8 cellular contexts compared by ENCODE assay signal in the genomic region with DNA sequence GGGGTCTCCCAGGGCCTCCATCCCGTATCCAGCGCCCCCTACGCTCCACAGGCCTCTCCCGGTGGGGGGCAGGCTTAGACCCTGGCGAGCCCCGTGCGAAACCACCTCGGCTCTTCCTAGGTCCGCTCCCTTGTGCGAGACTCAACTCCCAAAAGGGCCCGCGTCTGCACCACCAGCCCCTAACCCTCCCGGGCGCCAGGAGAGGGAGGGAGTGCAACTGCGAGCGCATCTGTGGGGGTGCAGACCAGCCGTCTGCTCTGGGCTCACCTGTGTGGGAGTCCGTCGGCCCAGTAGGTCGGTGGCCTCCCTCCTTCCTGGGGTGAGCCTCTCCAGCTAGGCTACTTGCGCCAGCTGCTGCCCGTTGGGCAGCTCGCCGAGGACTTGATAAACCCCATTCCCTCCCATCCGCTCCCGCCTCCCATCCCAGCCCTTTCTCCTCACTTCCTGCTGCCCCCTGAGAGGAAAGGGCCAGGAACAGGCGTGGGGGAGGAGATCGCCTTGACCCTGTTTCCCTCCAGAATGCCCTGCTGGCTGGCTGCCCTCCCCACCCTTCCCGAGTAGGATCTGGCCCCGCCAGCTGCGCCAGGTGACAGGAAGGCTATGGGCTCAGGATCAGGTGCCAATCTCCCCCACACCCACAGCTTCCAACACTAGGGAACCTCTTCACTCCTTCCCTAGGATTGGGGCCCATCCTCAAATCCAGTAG. TPM values are rescaled to one million over a fixed set of nuclear protein-coding genes. Genes with fewer than 3 reads are reported as not detected.
DNase-seq lines count a peak whose midpoint lies in the region; ATAC-seq and TF ChIP-seq lines count a peak whose summit lies in the region.

A gene with protein sequence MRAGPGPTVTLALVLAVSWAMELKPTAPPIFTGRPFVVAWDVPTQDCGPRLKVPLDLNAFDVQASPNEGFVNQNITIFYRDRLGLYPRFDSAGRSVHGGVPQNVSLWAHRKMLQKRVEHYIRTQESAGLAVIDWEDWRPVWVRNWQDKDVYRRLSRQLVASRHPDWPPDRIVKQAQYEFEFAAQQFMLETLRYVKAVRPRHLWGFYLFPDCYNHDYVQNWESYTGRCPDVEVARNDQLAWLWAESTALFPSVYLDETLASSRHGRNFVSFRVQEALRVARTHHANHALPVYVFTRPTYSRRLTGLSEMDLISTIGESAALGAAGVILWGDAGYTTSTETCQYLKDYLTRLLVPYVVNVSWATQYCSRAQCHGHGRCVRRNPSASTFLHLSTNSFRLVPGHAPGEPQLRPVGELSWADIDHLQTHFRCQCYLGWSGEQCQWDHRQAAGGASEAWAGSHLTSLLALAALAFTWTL (minus strand): TSS at position 360 of the 706 bp plus-strand sequence. CDS start 2,256 bp downstream, outside the sequence.

- peaks cover 10% of the 10 kb centered on the region for H3K36me3 ChIP-seq in CD4-positive, alpha-beta memory T cell (ENCODE audit: insufficient read depth, low read length)
- H3K36me3 ChIP-seq in lung (ENCODE audit: control insufficient read depth in 2 of 2, insufficient read depth in 2 of 2, low read length in 2 of 2) (peaks cover 0 to 29% of the 10 kb centered on the region in 2 donors), tibial nerve (peaks cover 0 to 43% (median 0%) of the 10 kb centered on the region in 3 donors)

- WGBS in lung, 2 donors: 34 to 50% methylated on average over 27 to 31 of the region's 31 CpGs
- 18 to 40% methylated on average over 15 to 28 of the region's 31 CpGs for WGBS in tibial nerve, 2 donors

- POLR2A ChIA-PET in CD4-positive, alpha-beta memory T cell (lab: Charles Lee; ENCODE audit: partially characterized antibody): interaction anchor here (1.0 to 14.4 kb wide), 6 partner anchors 8 to 37 kb away, joined by 4 to 144 read pairs (median 8); a partner anchor contains a TSS

- peak within 1 kb of the TSS; percentile 23 to 87 for H3K4me3 ChIP-seq in CD4-positive, alpha-beta memory T cell (ENCODE audit: low read length in 2 of 2)
- H3K4me3 ChIP-seq in choroid plexus epithelial cell (ENCODE audit: low read depth, low read length): peak within 1 kb of the TSS; percentile 76
- H3K4me3 ChIP-seq in lung: peak within 1 kb of the TSS; percentile 89
- peak within 1 kb of the TSS; percentile 63 to 79 (median 66) for H3K4me3 ChIP-seq in tibial nerve

- CTCF ChIA-PET in CD4-positive, alpha-beta memory T cell (lab: Charles Lee; ENCODE audit: partially characterized antibody): interaction anchor here (0.5 to 5.6 kb wide), 8 partner anchors 11 to 220 kb away, joined by 3 to 37 read pairs (median 10); a partner anchor contains a TSS

- H3K27ac ChIP-seq in CD4-positive, alpha-beta memory T cell (ENCODE audit: low read depth, low read length): peak within 1 kb of the TSS; percentile 73
- peak within 1 kb of the TSS; percentile 89 to 94 for H3K27ac ChIP-seq in lung (ENCODE audit: low read depth in 1 of 2, low read length in 1 of 2)
- H3K27ac ChIP-seq in tibial nerve: peak within 1 kb of the TSS; percentile 72 to 99 (median 92)

- no peaks in the 10 kb centered on the region for H3K9me3 ChIP-seq in CD4-positive, alpha-beta memory T cell (ENCODE audit: control insufficient read depth in 1 of 2, low read length in 2 of 2)
- H3K9me3 ChIP-seq in lung (ENCODE audit: control insufficient read depth in 2 of 2, insufficient read depth in 1 of 2, low read length in 1 of 2) (no peaks in the 10 kb centered on the region), tibial nerve (no peaks in the 10 kb centered on the region)

- H3K4me1 Mint-ChIP-seq in CD4-positive, alpha-beta memory T cell: peaks cover 15 to 57% (median 35%) of the 10 kb centered on the region in 4 donors

- intact Hi-C loops in CD4-positive, alpha-beta memory T cell (cut with micrococcal nuclease): no loop called here

- no peak for ATAC-seq in lung (ENCODE audit: insufficient read depth, low FRiP score)
- no peak for ATAC-seq in HG03378 (IDR thresholded peaks at IDR 0.05; ENCODE audit: unreplicated experiment)

- peak; percentile 22 to 68 for TF ChIP-seq EP300 in tibial nerve (IDR thresholded peaks at IDR 0.05)

- DNase-seq in CD4-positive, alpha-beta memory T cell: peak in 1 of 5 donors; percentile 37
- DNase-seq in NCI-H1105 treated with DMSO at 0.1 percent for 48 hours (lab: John Stamatoyannopoulos, UW): peak; percentile 47
- DNase-seq in choroid plexus epithelial cell (ENCODE audit: low read depth): no peak
- no peak for DNase-seq in lung (ENCODE audit: low spot score)
- no peak for DNase-seq in tibial nerve (ENCODE audit: low spot score in 2 of 2)
- no peak for DNase-seq in dedifferentiated amniotic fluid mesenchymal stem cell (ENCODE audit: extremely low spot score)
- DNase-seq in stimulated activated naive CD4-positive, alpha-beta T cell treated with Interleukin-2 at 50 U/mL for 16 hours (lab: John Stamatoyannopoulos, UW): no peak

- no peak for TF ChIP-seq CTCF in choroid plexus epithelial cell (conservative IDR thresholded peaks at IDR 0.05; ENCODE audit: low read depth, low read length)
- TF ChIP-seq CTCF in lung (IDR thresholded peaks at IDR 0.05; ENCODE audit: control extremely low read depth, extremely low read depth): no peak
- no peak for TF ChIP-seq CTCF in tibial nerve (IDR thresholded peaks at IDR 0.05)

- H3K27me3 ChIP-seq in CD4-positive, alpha-beta memory T cell (ENCODE audit: insufficient read depth, low read length): no peaks in the 10 kb centered on the region
- no peaks in the 10 kb centered on the region for H3K27me3 ChIP-seq in lung (ENCODE audit: control insufficient read depth, insufficient read depth)
- H3K27me3 ChIP-seq in tibial nerve: no peaks in the 10 kb centered on the region

- peak within 1 kb of the TSS; percentile 80 to 90 (median 86) for H3K4me3 Mint-ChIP-seq in CD4-positive, alpha-beta memory T cell

- peaks cover 0 to 15% of the 10 kb centered on the region in 2 donors for H3K36me3 Mint-ChIP-seq in CD4-positive, alpha-beta memory T cell

- no peaks in the 10 kb centered on the region for H3K9me3 Mint-ChIP-seq in CD4-positive, alpha-beta memory T cell

- no peaks in the 10 kb centered on the region for H3K27me3 Mint-ChIP-seq in CD4-positive, alpha-beta memory T cell

- TF ChIP-seq POLR2A in tibial nerve (IDR thresholded peaks at IDR 0.05): no peak

- peaks cover 37% of the 10 kb centered on the region for H3K4me1 ChIP-seq in CD4-positive, alpha-beta memory T cell (ENCODE audit: insufficient read depth, low read length)
- H3K4me1 ChIP-seq in lung (ENCODE audit: control insufficient read depth in 2 of 2, insufficient read depth in 2 of 2, low read length in 2 of 2): peaks cover 3 to 41% of the 10 kb centered on the region in 2 donors
- peaks cover 0 to 90% (median 53%) of the 10 kb centered on the region in 4 donors for H3K4me1 ChIP-seq in tibial nerve

- peak within 1 kb of the TSS; percentile 90 to 95 (median 93) for H3K27ac Mint-ChIP-seq in CD4-positive, alpha-beta memory T cell

RNA-seq across cellular contexts. Expression of the gene that starts here (rescaled TPM):
- total RNA-seq in CD4-positive, alpha-beta memory T cell: 1 to 10 TPM; 3.7 to 4.0 TPM
- 10 to 100 TPM; 10.3 to 12.3 TPM for polyA plus RNA-seq in CD4-positive, alpha-beta memory T cell
- total RNA-seq in lung (100 to 1,000 TPM in 1 of 2 donors, 10 to 100 TPM in 1; 94.3 to 218 TPM), tibial nerve (100 to 1,000 TPM in 2 of 4 donors, 10 to 100 TPM in 2; 86.9 to 169 (median 129) TPM)
- 100 to 1,000 TPM; 193 to 208 TPM for polyA plus RNA-seq in lung

Comparison
In these comparisons a context has a peak if more than half of its experiments do, and no peak if none do; other contexts are left out.
1. RNA of the gene that starts here (total RNA-seq): 94.3 to 218 TPM in lung and 86.9 to 169 TPM in tibial nerve; 3.7 to 4.0 TPM in CD4-positive, alpha-beta memory T cell; every median in the first group is over 10 times any median in the second.
2. RNA of the gene that starts here (polyA plus RNA-seq): 193 to 208 TPM in lung; 10.3 to 12.3 TPM in CD4-positive, alpha-beta memory T cell; every median in the first group is over 10 times any median in the second.
3. Peak in every context shown above with its lines, with median percentiles within 50 percentile points of each other: H3K27ac ChIP-seq and H3K4me3 ChIP-seq.